ENCODE assay signal across 1 cellular context in the genomic region with DNA sequence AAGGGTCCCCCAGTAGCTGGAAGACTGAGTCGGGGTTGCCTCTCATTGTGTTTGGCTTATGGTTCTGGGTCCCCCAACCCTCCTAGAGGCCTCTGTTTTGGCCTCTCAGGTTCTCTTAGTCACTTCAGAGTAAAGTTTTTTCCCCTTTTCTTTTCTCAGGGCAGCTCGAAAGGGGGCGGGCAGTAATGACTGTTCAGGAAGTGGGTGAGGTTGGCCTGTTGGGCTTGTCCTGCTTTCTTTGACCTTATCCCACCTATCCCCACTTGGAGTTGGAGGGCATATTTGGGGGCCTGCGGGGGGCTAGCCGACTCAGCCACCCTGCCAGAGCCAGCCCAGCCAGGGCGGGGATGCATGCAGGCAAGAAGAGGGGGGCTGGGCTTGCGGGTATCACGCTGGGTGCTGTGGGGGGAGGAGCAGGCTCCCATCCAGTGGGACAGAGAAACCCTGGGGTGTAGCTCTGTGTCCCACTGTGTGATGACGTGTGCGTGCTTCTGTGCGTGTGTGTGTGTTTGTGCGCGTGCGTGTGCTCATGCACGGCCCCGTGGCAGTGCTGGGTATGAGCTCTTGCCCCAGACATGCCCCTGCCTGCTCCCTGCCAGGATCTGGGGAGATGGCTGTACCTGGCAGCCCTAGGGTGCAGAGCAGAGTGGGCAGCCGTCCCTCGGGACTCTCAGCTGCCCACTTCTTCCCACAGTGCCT.
A peak's percentile ranks its signal among the peaks of the same experiment; 100 is the strongest.
TF ChIP-seq lines count a peak whose summit lies in the region.

No MANE protein-coding gene starts in this region.

TF ChIP-seq in GM12878, 131 proteins besides CTCF, POLR2A, EP300 and RAD21 (continued from another document and continues in another):
- TF ChIP-seq, protein P1, sequence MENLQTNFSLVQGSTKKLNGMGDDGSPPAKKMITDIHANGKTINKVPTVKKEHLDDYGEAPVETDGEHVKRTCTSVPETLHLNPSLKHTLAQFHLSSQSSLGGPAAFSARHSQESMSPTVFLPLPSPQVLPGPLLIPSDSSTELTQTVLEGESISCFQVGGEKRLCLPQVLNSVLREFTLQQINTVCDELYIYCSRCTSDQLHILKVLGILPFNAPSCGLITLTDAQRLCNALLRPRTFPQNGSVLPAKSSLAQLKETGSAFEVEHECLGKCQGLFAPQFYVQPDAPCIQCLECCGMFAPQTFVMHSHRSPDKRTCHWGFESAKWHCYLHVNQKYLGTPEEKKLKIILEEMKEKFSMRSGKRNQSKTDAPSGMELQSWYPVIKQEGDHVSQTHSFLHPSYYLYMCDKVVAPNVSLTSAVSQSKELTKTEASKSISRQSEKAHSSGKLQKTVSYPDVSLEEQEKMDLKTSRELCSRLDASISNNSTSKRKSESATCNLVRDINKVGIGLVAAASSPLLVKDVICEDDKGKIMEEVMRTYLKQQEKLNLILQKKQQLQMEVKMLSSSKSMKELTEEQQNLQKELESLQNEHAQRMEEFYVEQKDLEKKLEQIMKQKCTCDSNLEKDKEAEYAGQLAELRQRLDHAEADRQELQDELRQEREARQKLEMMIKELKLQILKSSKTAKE (IDR thresholded peaks at IDR 0.05; ENCODE audit: low read depth, poor library complexity, severe bottlenecking): peak; percentile 38
- TF ChIP-seq REST (IDR thresholded peaks at IDR 0.05; ENCODE audit: low read depth, low read length) (no peak), NR2F1 (conservative IDR thresholded peaks at IDR 0.05) (peak; percentile 51; the same call in 1 of the 2 replicates), POLR2AphosphoS2 (IDR thresholded peaks at IDR 0.05; ENCODE audit: low read depth, low read length) (no peak; the same call in none of the 2 replicates), TBL1XR1 (IDR thresholded peaks at IDR 0.05; ENCODE audit: low read depth, low read length) (no peak), CREM (IDR thresholded peaks at IDR 0.05; ENCODE audit: low read depth) (peak; percentile 52), MXI1 (IDR thresholded peaks at IDR 0.05; ENCODE audit: low read depth, low read length) (peak; percentile 43; the same call in 1 of the 2 replicates), ZNF24 (IDR thresholded peaks at IDR 0.05) (no peak), ZBTB40 (IDR thresholded peaks at IDR 0.05; ENCODE audit: borderline replicate concordance) (peak; percentile 42; the same call in 1 of the 2 replicates), JUNB (IDR thresholded peaks at IDR 0.05) (0 out of 2 replicates have a peak, but pooled peaks have one; percentile 6), GABPA (IDR thresholded peaks at IDR 0.05; ENCODE audit: low read depth) (no peak), IKZF2 (IDR thresholded peaks at IDR 0.05) (peak; percentile 75 to 84), ZNF384 (IDR thresholded peaks at IDR 0.05; ENCODE audit: borderline replicate concordance, low read depth, low read length) (no peak), PML (IDR thresholded peaks at IDR 0.05; ENCODE audit: low read length) (peak; percentile 59; the same call in 1 of the 2 replicates), ZNF274 (IDR thresholded peaks at IDR 0.05; ENCODE audit: insufficient read depth, insufficient read length) (no peak), RUNX3 (IDR thresholded peaks at IDR 0.05; ENCODE audit: low read length) (peak; percentile 34; the same call in 1 of the 2 replicates), LARP7 (IDR thresholded peaks at IDR 0.05) (peak; percentile 55; the same call in 1 of the 2 replicates), SIX5 (IDR thresholded peaks at IDR 0.05; ENCODE audit: low read depth, low read length, severe bottlenecking) (no peak), EZH2 (IDR thresholded peaks at IDR 0.05; ENCODE audit: borderline replicate concordance, control insufficient read depth, low read depth, low read length) (no peak), DPF2 (IDR thresholded peaks at IDR 0.05) (peak; percentile 41; the same call in 1 of the 2 replicates), ZNF207 (IDR thresholded peaks at IDR 0.05; ENCODE audit: borderline replicate concordance) (no peak; the same call in 1 of the 2 replicates), SREBF2 (IDR thresholded peaks at IDR 0.05; ENCODE audit: low read length) (no peak), CREB1 (IDR thresholded peaks at IDR 0.05; ENCODE audit: low read depth) (peak; percentile 60; the same call in 1 of the 2 replicates), NFXL1 (IDR thresholded peaks at IDR 0.05; ENCODE audit: borderline replicate concordance) (no peak), IKZF1 (conservative IDR thresholded peaks at IDR 0.05) (peak; percentile 79), ATF7 (IDR thresholded peaks at IDR 0.05; ENCODE audit: low read depth) (peak; percentile 77; the same call in 1 of the 2 replicates), SMAD5 (IDR thresholded peaks at IDR 0.05; ENCODE audit: low read depth) (peak; percentile 40; the same call in 1 of the 2 replicates), CEBPB (IDR thresholded peaks at IDR 0.05; ENCODE audit: borderline replicate concordance in 1 of 2, low read depth in 2 of 2, low read length in 2 of 2) (no peak)
- TF ChIP-seq, protein P2, sequence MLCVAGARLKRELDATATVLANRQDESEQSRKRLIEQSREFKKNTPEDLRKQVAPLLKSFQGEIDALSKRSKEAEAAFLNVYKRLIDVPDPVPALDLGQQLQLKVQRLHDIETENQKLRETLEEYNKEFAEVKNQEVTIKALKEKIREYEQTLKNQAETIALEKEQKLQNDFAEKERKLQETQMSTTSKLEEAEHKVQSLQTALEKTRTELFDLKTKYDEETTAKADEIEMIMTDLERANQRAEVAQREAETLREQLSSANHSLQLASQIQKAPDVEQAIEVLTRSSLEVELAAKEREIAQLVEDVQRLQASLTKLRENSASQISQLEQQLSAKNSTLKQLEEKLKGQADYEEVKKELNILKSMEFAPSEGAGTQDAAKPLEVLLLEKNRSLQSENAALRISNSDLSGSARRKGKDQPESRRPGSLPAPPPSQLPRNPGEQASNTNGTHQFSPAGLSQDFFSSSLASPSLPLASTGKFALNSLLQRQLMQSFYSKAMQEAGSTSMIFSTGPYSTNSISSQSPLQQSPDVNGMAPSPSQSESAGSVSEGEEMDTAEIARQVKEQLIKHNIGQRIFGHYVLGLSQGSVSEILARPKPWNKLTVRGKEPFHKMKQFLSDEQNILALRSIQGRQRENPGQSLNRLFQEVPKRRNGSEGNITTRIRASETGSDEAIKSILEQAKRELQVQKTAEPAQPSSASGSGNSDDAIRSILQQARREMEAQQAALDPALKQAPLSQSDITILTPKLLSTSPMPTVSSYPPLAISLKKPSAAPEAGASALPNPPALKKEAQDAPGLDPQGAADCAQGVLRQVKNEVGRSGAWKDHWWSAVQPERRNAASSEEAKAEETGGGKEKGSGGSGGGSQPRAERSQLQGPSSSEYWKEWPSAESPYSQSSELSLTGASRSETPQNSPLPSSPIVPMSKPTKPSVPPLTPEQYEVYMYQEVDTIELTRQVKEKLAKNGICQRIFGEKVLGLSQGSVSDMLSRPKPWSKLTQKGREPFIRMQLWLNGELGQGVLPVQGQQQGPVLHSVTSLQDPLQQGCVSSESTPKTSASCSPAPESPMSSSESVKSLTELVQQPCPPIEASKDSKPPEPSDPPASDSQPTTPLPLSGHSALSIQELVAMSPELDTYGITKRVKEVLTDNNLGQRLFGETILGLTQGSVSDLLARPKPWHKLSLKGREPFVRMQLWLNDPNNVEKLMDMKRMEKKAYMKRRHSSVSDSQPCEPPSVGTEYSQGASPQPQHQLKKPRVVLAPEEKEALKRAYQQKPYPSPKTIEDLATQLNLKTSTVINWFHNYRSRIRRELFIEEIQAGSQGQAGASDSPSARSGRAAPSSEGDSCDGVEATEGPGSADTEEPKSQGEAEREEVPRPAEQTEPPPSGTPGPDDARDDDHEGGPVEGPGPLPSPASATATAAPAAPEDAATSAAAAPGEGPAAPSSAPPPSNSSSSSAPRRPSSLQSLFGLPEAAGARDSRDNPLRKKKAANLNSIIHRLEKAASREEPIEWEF (IDR thresholded peaks at IDR 0.05; ENCODE audit: insufficient replicate concordance, low read depth, low read length): no peak
- TF ChIP-seq, protein P3, sequence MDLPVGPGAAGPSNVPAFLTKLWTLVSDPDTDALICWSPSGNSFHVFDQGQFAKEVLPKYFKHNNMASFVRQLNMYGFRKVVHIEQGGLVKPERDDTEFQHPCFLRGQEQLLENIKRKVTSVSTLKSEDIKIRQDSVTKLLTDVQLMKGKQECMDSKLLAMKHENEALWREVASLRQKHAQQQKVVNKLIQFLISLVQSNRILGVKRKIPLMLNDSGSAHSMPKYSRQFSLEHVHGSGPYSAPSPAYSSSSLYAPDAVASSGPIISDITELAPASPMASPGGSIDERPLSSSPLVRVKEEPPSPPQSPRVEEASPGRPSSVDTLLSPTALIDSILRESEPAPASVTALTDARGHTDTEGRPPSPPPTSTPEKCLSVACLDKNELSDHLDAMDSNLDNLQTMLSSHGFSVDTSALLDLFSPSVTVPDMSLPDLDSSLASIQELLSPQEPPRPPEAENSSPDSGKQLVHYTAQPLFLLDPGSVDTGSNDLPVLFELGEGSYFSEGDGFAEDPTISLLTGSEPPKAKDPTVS (IDR thresholded peaks at IDR 0.05; ENCODE audit: low read depth, low read length): no peak
- TF ChIP-seq, protein P4, sequence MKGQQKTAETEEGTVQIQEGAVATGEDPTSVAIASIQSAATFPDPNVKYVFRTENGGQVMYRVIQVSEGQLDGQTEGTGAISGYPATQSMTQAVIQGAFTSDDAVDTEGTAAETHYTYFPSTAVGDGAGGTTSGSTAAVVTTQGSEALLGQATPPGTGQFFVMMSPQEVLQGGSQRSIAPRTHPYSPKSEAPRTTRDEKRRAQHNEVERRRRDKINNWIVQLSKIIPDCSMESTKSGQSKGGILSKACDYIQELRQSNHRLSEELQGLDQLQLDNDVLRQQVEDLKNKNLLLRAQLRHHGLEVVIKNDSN (IDR thresholded peaks at IDR 0.05; ENCODE audit: borderline replicate concordance, extremely low read length, insufficient read depth, low read depth, low read length): no peak
- TF ChIP-seq, protein P5, sequence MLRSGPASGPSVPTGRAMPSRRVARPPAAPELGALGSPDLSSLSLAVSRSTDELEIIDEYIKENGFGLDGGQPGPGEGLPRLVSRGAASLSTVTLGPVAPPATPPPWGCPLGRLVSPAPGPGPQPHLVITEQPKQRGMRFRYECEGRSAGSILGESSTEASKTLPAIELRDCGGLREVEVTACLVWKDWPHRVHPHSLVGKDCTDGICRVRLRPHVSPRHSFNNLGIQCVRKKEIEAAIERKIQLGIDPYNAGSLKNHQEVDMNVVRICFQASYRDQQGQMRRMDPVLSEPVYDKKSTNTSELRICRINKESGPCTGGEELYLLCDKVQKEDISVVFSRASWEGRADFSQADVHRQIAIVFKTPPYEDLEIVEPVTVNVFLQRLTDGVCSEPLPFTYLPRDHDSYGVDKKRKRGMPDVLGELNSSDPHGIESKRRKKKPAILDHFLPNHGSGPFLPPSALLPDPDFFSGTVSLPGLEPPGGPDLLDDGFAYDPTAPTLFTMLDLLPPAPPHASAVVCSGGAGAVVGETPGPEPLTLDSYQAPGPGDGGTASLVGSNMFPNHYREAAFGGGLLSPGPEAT (IDR thresholded peaks at IDR 0.05; ENCODE audit: low read depth): 0 out of 2 replicates have a peak, but pooled peaks have one; percentile 62
